ENCODE assay signal across 26 cellular contexts in genomic region chr5:123705741-123706140, GRCh38.
A peak's percentile ranks its signal among the peaks of the same experiment; 100 is the strongest.
DNase-seq lines count a peak whose midpoint lies in the region; ATAC-seq, FAIRE-seq and TF ChIP-seq lines count a peak whose summit lies in the region.
"Had no signal": no experiment of that assay in that cellular context is flagged by ENCODE, and none has a peak within 500 bp of the region (broad histone marks: within the 10 kb centered on the region; RNA-seq: fewer than 3 reads in every experiment).

No MANE protein-coding gene starts in this region.

- no peak overlapping the region for H3K4me3 ChIP-seq in BJ (ENCODE audit: low read depth, low read length)
- H3K4me3 ChIP-seq in choroid plexus epithelial cell (ENCODE audit: low read depth, low read length), result no peak overlapping the region
- no peak overlapping the region for H3K4me3 ChIP-seq in kidney (ENCODE audit: low read length in 2 of 2)
- H3K4me3 ChIP-seq: suprapubic skin had no signal

- intact Hi-C loops in kidney (cut with DNase I), result no loop called here

- POLR2A ChIA-PET in BJ (lab: Charles Lee), result no interaction called here

- TF ChIP-seq CTCF in BJ (IDR thresholded peaks at IDR 0.05; ENCODE audit: insufficient read depth, low read depth, low read length) (no peak), choroid plexus epithelial cell (conservative IDR thresholded peaks at IDR 0.05; ENCODE audit: low read depth, low read length) (no peak), kidney (IDR thresholded peaks at IDR 0.05; ENCODE audit: borderline replicate concordance, extremely low read depth, insufficient read depth) (no peak)

- H3K9ac ChIP-seq in kidney (ENCODE audit: low read length in 2 of 2), result no peak overlapping the region

- CTCF ChIA-PET in BJ (lab: Yijun Ruan, JAX), result no interaction called here

- H3K27ac ChIP-seq in kidney (ENCODE audit: low read depth in 2 of 2, low read length in 2 of 2), result no peak overlapping the region
- H3K27ac ChIP-seq: suprapubic skin had no signal

- H3K27me3 ChIP-seq in BJ (ENCODE audit: control insufficient read depth, insufficient read depth, low read length), result no peaks in the 10 kb centered on the region
- H3K27me3 ChIP-seq: suprapubic skin had no signal

- no peak for FAIRE-seq in kidney (lab: Jason Lieb, UNC)
- FAIRE-seq: GM12891 had no signal

- no peaks in the 10 kb centered on the region for H3K36me3 ChIP-seq in BJ (ENCODE audit: control insufficient read depth, insufficient read depth, low read length)
- H3K36me3 ChIP-seq in kidney (ENCODE audit: control insufficient read depth in 1 of 2, insufficient read depth in 2 of 2, low read length in 2 of 2), result no peaks in the 10 kb centered on the region
- H3K36me3 ChIP-seq: suprapubic skin had no signal

- DNase-seq in BJ (ENCODE audit: low read depth), result peak; percentile 24
- DNase-seq in LHCN-M2 (ENCODE audit: low read depth), result peak; percentile 94
- peak; percentile 55 for DNase-seq in choroid plexus epithelial cell (ENCODE audit: low read depth)
- DNase-seq in iris pigment epithelial cell (ENCODE audit: low read depth), result peak; percentile 81
- DNase-seq in kidney, result no peak
- no peak for DNase-seq in activated CD4-positive, alpha-beta T cell treated with anti-CD3 and anti-CD28 coated beads for 48 hours
- DNase-seq: ACHN; activated CD4-positive, CD25-positive, alpha-beta regulatory T cell treated with anti-CD3 and anti-CD28 coated beads, Interleukin-2, amount 50 U/mL, for 72 hours; activated CD8-positive, alpha-beta memory T cell treated with anti-CD3 and anti-CD28 coated beads for 24 hours; activated naive CD4-positive, alpha-beta T cell treated with anti-CD3 and anti-CD28 coated beads for 36 hours; activated T-cell treated with anti-CD3 and anti-CD28 coated beads, Interleukin-2, amount 50 U/mL, for 48 hours; effector memory CD4-positive, alpha-beta T cell; foreskin melanocyte; GF-D8; H9; hypothalamus; islet precursor cell; NCI-H1417 treated with DMSO at 0.1 percent for 48 hours; NCI-H2107; NCI-H524 treated with DMSO at 0.1 percent for 48 hours; right cardiac atrium; Right ventricle myocardium superior had no signal

- ATAC-seq in GM18517 (IDR thresholded peaks at IDR 0.05; ENCODE audit: unreplicated experiment), result no peak
- ATAC-seq in HG03280 (IDR thresholded peaks at IDR 0.05; ENCODE audit: unreplicated experiment), result no peak
- ATAC-seq: right cardiac atrium had no signal

- H3K4me1 ChIP-seq in kidney (ENCODE audit: control insufficient read depth in 1 of 2, insufficient read depth in 1 of 2, low read depth in 1 of 2, low read length in 2 of 2), result no peaks in the 10 kb centered on the region

- H3K9me3 ChIP-seq in kidney (ENCODE audit: control insufficient read depth in 1 of 2, low read length in 2 of 2), result no peaks in the 10 kb centered on the region
- H3K9me3 ChIP-seq: suprapubic skin had no signal

Comparison
In these comparisons a context has a peak if more than half of its experiments do, and no peak if none do; other contexts are left out.
1. DNase-seq: peak in BJ (single experiment), LHCN-M2 (single experiment), choroid plexus epithelial cell (single experiment) and iris pigment epithelial cell (single experiment); none in kidney (single experiment) and activated CD4-positive, alpha-beta T cell treated with anti-CD3 and anti-CD28 coated beads for 48 hours (single experiment).